ENCODE assay signal across 8 cellular contexts in genomic region chr12:27017171-27017823, GRCh38. TPM values are rescaled to one million over a fixed set of nuclear protein-coding genes. Genes with fewer than 3 reads are reported as not detected.
DNase-seq lines count a peak whose midpoint lies in the region; FAIRE-seq and TF ChIP-seq lines count a peak whose summit lies in the region.
"Not testable (repeated sequence)": the region's sequence is repeated elsewhere in the genome, so short reads cannot be mapped to it uniquely, and the experiment has no call there.

No MANE protein-coding gene starts in this region.

- not testable (repeated sequence) for H4K20me1 ChIP-seq in astrocyte (ENCODE audit: insufficient read depth, low read length)

- not testable (repeated sequence) for H3K4me2 ChIP-seq in astrocyte (ENCODE audit: low read length); parathyroid adenoma (ENCODE audit: low read length)

- CTCF ChIA-PET in activated CD4-positive, alpha-beta T cell treated with anti-CD3 and anti-CD28 coated beads, Interleukin-2, amount 10 ng/mL, durations not matched to agents 7 days and 5 days (lab: Charles Lee) = interaction anchor here (0.7 to 1.8 kb wide), 3 partner anchors 242 to 338 kb away, joined by 3 to 6 read pairs (median 3); no protein-coding TSS in a partner anchor

- not testable (repeated sequence) for H3K27ac ChIP-seq in astrocyte (ENCODE audit: low read depth, low read length)
- peak overlapping the region; percentile 33 for H3K27ac ChIP-seq in parathyroid adenoma
- H3K27ac ChIP-seq in vagina = peak overlapping the region; percentile 15

- FAIRE-seq in astrocyte (lab: Jason Lieb, UNC) = not testable (repeated sequence)

- H3K9me3 Mint-ChIP-seq in T-helper 2 cell treated with Interferon-gamma antibody and Interleukin-4, amounts not matched to agents 5 μg/mL and 100 μg/mL, for 36 hours; activated CD4-positive, alpha-beta T cell treated with anti-CD3 and anti-CD28 coated beads, Interleukin-2, amount 10 ng/mL, durations not matched to agents 7 days and 5 days; astrocyte (ENCODE audit: unreplicated experiment); mesothelial cell of epicardium: not testable (repeated sequence)

- not testable (repeated sequence) for H3K4me1 ChIP-seq in astrocyte (ENCODE audit: insufficient read depth, low read length)
- H3K4me1 ChIP-seq in parathyroid adenoma = peaks cover 11% of the 10 kb centered on the region
- peaks cover 34% of the 10 kb centered on the region for H3K4me1 ChIP-seq in vagina

- H3K27me3 ChIP-seq in astrocyte (ENCODE audit: insufficient read depth, low read length); parathyroid adenoma (ENCODE audit: control insufficient read depth, insufficient read depth, low read length); vagina: not testable (repeated sequence)

- H3K4me3 ChIP-seq in astrocyte (ENCODE audit: insufficient read depth, low read depth, low read length); fibroblast of villous mesenchyme (ENCODE audit: low read depth, low read length); parathyroid adenoma (ENCODE audit: low read depth, low read length); vagina: not testable (repeated sequence)

- TF ChIP-seq POLR2A in vagina (IDR thresholded peaks at IDR 0.05) = not testable (repeated sequence)

- H3K36me3 ChIP-seq in astrocyte (ENCODE audit: insufficient read depth, low read length); parathyroid adenoma (ENCODE audit: control insufficient read depth, insufficient read depth, low read length); vagina: not testable (repeated sequence)

- H3K4me3 Mint-ChIP-seq in T-helper 2 cell treated with Interferon-gamma antibody and Interleukin-4, amounts not matched to agents 5 μg/mL and 100 μg/mL, for 36 hours; activated CD4-positive, alpha-beta T cell treated with anti-CD3 and anti-CD28 coated beads, Interleukin-2, amount 10 ng/mL, durations not matched to agents 7 days and 5 days; astrocyte (ENCODE audit: unreplicated experiment): not testable (repeated sequence)
- peak overlapping the region; percentile 26 for H3K4me3 Mint-ChIP-seq in mesothelial cell of epicardium

- H3K9ac ChIP-seq in astrocyte (ENCODE audit: low read length); parathyroid adenoma: not testable (repeated sequence)

- not testable (repeated sequence) for TF ChIP-seq CTCF in astrocyte (IDR thresholded peaks at IDR 0.05; ENCODE audit: insufficient read depth, low read depth, low read length); fibroblast of villous mesenchyme (IDR thresholded peaks at IDR 0.05; ENCODE audit: insufficient read depth, low read depth, low read length); mesothelial cell of epicardium (IDR thresholded peaks at IDR 0.05; ENCODE audit: unreplicated experiment); parathyroid adenoma (IDR thresholded peaks at IDR 0.05); vagina (IDR thresholded peaks at IDR 0.05)

- H3K4me1 Mint-ChIP-seq in T-helper 2 cell treated with Interferon-gamma antibody and Interleukin-4, amounts not matched to agents 5 μg/mL and 100 μg/mL, for 36 hours (ENCODE audit: low read depth) = peaks cover 31% of the 10 kb centered on the region
- H3K4me1 Mint-ChIP-seq in activated CD4-positive, alpha-beta T cell treated with anti-CD3 and anti-CD28 coated beads, Interleukin-2, amount 10 ng/mL, durations not matched to agents 7 days and 5 days = peaks cover 36% of the 10 kb centered on the region
- peaks cover 13% of the 10 kb centered on the region for H3K4me1 Mint-ChIP-seq in astrocyte (ENCODE audit: low read depth, unreplicated experiment)
- H3K4me1 Mint-ChIP-seq in mesothelial cell of epicardium = peaks cover 45% of the 10 kb centered on the region

- POLR2A ChIA-PET in activated CD4-positive, alpha-beta T cell treated with anti-CD3 and anti-CD28 coated beads, Interleukin-2, amount 10 ng/mL, durations not matched to agents 7 days and 5 days (lab: Charles Lee) = not testable (repeated sequence)

- H3K9me3 ChIP-seq in astrocyte (ENCODE audit: insufficient read depth, low read depth, low read length); parathyroid adenoma (ENCODE audit: control insufficient read depth, low read length); vagina: not testable (repeated sequence)

- H3K79me2 ChIP-seq in astrocyte (ENCODE audit: insufficient read depth, low read length) = peaks cover 12% of the 10 kb centered on the region
- H3K79me2 ChIP-seq in parathyroid adenoma = not testable (repeated sequence)

- not testable (repeated sequence) for H3K36me3 Mint-ChIP-seq in T-helper 2 cell treated with Interferon-gamma antibody and Interleukin-4, amounts not matched to agents 5 μg/mL and 100 μg/mL, for 36 hours (ENCODE audit: low read depth); activated CD4-positive, alpha-beta T cell treated with anti-CD3 and anti-CD28 coated beads, Interleukin-2, amount 10 ng/mL, durations not matched to agents 7 days and 5 days (ENCODE audit: low read depth); astrocyte (ENCODE audit: low read depth, unreplicated experiment); mesothelial cell of epicardium

- DNase-seq in HUDEP-2 (lab: John Stamatoyannopoulos, UW; ENCODE audit: unreplicated experiment in 76 of 76) (peak in 73 of 76 experiments; percentile 23 to 89 (median 60)), fibroblast of villous mesenchyme (ENCODE audit: low read depth) (peak; percentile 18)
- not testable (repeated sequence) for DNase-seq in T-helper 2 cell treated with Interferon-gamma antibody and Interleukin-4, amounts not matched to agents 5 μg/mL and 100 μg/mL, for 36 hours (ENCODE audit: low spot score); activated CD4-positive, alpha-beta T cell treated with anti-CD3 and anti-CD28 coated beads, Interleukin-2, amount 10 ng/mL, durations not matched to agents 7 days and 5 days; astrocyte (ENCODE audit: low read depth); mesothelial cell of epicardium (ENCODE audit: low spot score in 2 of 2, unreplicated experiment in 2 of 2); vagina (ENCODE audit: extremely low spot score in 2 of 2)

- H2AFZ ChIP-seq in astrocyte (ENCODE audit: low read depth, low read length) = not testable (repeated sequence)
- peak overlapping the region; percentile 73 for H2AFZ ChIP-seq in parathyroid adenoma

- H3K27me3 Mint-ChIP-seq in T-helper 2 cell treated with Interferon-gamma antibody and Interleukin-4, amounts not matched to agents 5 μg/mL and 100 μg/mL, for 36 hours (ENCODE audit: low read depth); activated CD4-positive, alpha-beta T cell treated with anti-CD3 and anti-CD28 coated beads, Interleukin-2, amount 10 ng/mL, durations not matched to agents 7 days and 5 days; astrocyte (ENCODE audit: low read depth, unreplicated experiment); mesothelial cell of epicardium (ENCODE audit: low read depth): not testable (repeated sequence)

- intact Hi-C loops in vagina (cut with DNase I) = not testable (repeated sequence)

- H3K27ac Mint-ChIP-seq in T-helper 2 cell treated with Interferon-gamma antibody and Interleukin-4, amounts not matched to agents 5 μg/mL and 100 μg/mL, for 36 hours = peak overlapping the region; percentile 47
- peak overlapping the region; percentile 46 for H3K27ac Mint-ChIP-seq in activated CD4-positive, alpha-beta T cell treated with anti-CD3 and anti-CD28 coated beads, Interleukin-2, amount 10 ng/mL, durations not matched to agents 7 days and 5 days
- peak overlapping the region; percentile 44 for H3K27ac Mint-ChIP-seq in astrocyte (ENCODE audit: unreplicated experiment)
- H3K27ac Mint-ChIP-seq in mesothelial cell of epicardium = peak overlapping the region; percentile 96

RNA-seq across cellular contexts. Expression of gene TM7SF3, which starts 3.1 kb away (rescaled TPM):
- total RNA-seq in activated CD4-positive, alpha-beta T cell treated with anti-CD3 and anti-CD28 coated beads, Interleukin-2, amount 10 ng/mL, durations not matched to agents 7 days and 5 days = 10 to 100 TPM; 46.1 to 58.8 TPM
- total RNA-seq in astrocyte = 93.2 and 104 TPM in 2 replicates
- total RNA-seq in fibroblast of villous mesenchyme = 62.5 and 105 TPM in 2 replicates
- 60.9 to 70.5 TPM (median 67.8 TPM) in 3 replicates for total RNA-seq in mesothelial cell of epicardium
- total RNA-seq in vagina = 65.3 TPM

RNA-seq across cellular contexts. Expression of gene MED21, which starts 5.1 kb away (rescaled TPM):
- 10 to 100 TPM; 36.7 to 48.2 TPM for total RNA-seq in activated CD4-positive, alpha-beta T cell treated with anti-CD3 and anti-CD28 coated beads, Interleukin-2, amount 10 ng/mL, durations not matched to agents 7 days and 5 days
- total RNA-seq in astrocyte (44.8 and 47.3 TPM in 2 replicates), fibroblast of villous mesenchyme (37.4 and 84.6 TPM in 2 replicates), mesothelial cell of epicardium (52.3 to 55.1 TPM (median 52.4 TPM) in 3 replicates), vagina (46.4 TPM)

Comparison
In these comparisons a context has a peak if more than half of its experiments do, and no peak if none do; other contexts are left out.
1. H3K27ac Mint-ChIP-seq: peak in every context shown above with its lines; median percentile 96 in mesothelial cell of epicardium; 47 in T-helper 2 cell treated with Interferon-gamma antibody and Interleukin-4, amounts not matched to agents 5 μg/mL and 100 μg/mL, for 36 hours; 46 in activated CD4-positive, alpha-beta T cell treated with anti-CD3 and anti-CD28 coated beads, Interleukin-2, amount 10 ng/mL, durations not matched to agents 7 days and 5 days; 44 in astrocyte.